8 cellular contexts compared by ENCODE assay signal in the genomic region with DNA sequence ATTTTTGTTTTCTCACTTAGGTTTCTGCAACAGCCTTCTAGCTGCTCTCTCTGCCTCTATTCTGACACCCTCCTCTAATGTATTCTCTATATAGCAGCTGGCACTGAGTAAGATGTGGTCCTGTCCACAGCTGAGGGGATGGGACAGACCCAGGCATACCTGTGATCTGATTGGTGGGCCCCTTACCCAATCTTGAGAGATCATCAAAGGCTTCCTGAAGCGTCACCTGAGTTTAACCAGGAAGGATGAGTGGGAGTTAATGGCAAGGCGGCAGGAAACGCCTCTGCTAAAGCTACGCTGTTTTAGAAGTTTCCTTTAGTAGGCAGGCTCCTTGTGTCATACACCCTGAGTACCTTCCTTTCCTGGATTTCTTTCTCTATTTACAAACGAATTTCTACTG. TPM values are rescaled to one million over a fixed set of nuclear protein-coding genes. Genes with fewer than 3 reads are reported as not detected.
DNase-seq lines count a peak whose midpoint lies in the region; ATAC-seq and TF ChIP-seq lines count a peak whose summit lies in the region.

No MANE protein-coding gene starts in this region.

- in situ Hi-C loops in IMR-90 (cut with MboI; ENCODE audit: low sequenced_read_pairs): no loop called here

- no peak overlapping the region for H3K56ac ChIP-seq in IMR-90 (ENCODE audit: extremely low read depth, insufficient read depth, low read length)

- H3K4me1 ChIP-seq in IMR-90 (ENCODE audit: control insufficient read depth, insufficient read depth, low read length): peaks cover 4% of the 10 kb centered on the region

- peak overlapping the region; percentile 57 for H2BK20ac ChIP-seq in IMR-90 (ENCODE audit: low read depth, low read length)

- no peak for TF ChIP-seq CTCF in IMR-90 (conservative IDR thresholded peaks at IDR 0.05; ENCODE audit: low read depth, low read length)
- no peak for TF ChIP-seq CTCF in natural killer cell (IDR thresholded peaks at IDR 0.05)

- no peaks in the 10 kb centered on the region for H3K9me3 Mint-ChIP-seq in natural killer cell

- H4K5ac ChIP-seq in IMR-90 (ENCODE audit: low read depth, low read length): peak overlapping the region; percentile 11; the same call in 1 of the 2 replicates

- H3K4me2 ChIP-seq in IMR-90 (ENCODE audit: low read depth, low read length): no peak overlapping the region

- H2AK9ac ChIP-seq in IMR-90 (replicated peaks; ENCODE audit: low read depth, low read length, poor library complexity): peak overlapping the region; percentile 44

- H4K20me1 ChIP-seq in IMR-90 (ENCODE audit: insufficient read depth, low read length): no peaks in the 10 kb centered on the region

- peak overlapping the region; percentile 45 for H4K91ac ChIP-seq in IMR-90 (ENCODE audit: insufficient read depth, low read depth, low read length)

- H3K4ac ChIP-seq in IMR-90 (ENCODE audit: low read depth, low read length): peak overlapping the region; percentile 64

- no peaks in the 10 kb centered on the region; the same call in 1 of the 2 replicates for H3K27me3 ChIP-seq in IMR-90 (ENCODE audit: control insufficient read depth, insufficient read depth, low read length)

- BruUV-seq in IMR-90 (replicated peaks; lab: Mats Ljungman, UMichigan): no TSS peak

- peak overlapping the region; percentile 49; the same call in 1 of the 3 replicates for H2BK15ac ChIP-seq in IMR-90 (ENCODE audit: low read depth, low read length)

- H3K4me3 Mint-ChIP-seq in natural killer cell: no peak overlapping the region

- peaks cover 36 to 38% of the 10 kb centered on the region in 2 donors for H3K27me3 Mint-ChIP-seq in natural killer cell (ENCODE audit: low read depth in 2 of 2)

- H2BK120ac ChIP-seq in IMR-90 (ENCODE audit: low read depth, low read length): peak overlapping the region; percentile 76

- dilution Hi-C loops in IMR-90 (cut with HindIII; ENCODE audit: low sequenced_read_pairs, unreplicated experiment): no loop called here

- H3K9ac ChIP-seq in IMR-90 (ENCODE audit: low read depth, low read length): no peak overlapping the region

- peaks cover 8% of the 10 kb centered on the region for H3K9me1 ChIP-seq in IMR-90 (ENCODE audit: insufficient read depth, low read length)

- H3K4me1 Mint-ChIP-seq in natural killer cell: peaks cover 33 to 35% of the 10 kb centered on the region in 2 donors

- TF ChIP-seq RAD21 in IMR-90 (IDR thresholded peaks at IDR 0.05; ENCODE audit: low read length): no peak

- no peak overlapping the region for H2BK5ac ChIP-seq in IMR-90 (ENCODE audit: low read depth, low read length, poor library complexity, severe bottlenecking)

- H3K23ac ChIP-seq in IMR-90 (ENCODE audit: low read depth, low read length): peak overlapping the region; percentile 69; the same call in 1 of the 2 replicates

- peak overlapping the region; percentile 43; the same call in 1 of the 2 replicates for H3K18ac ChIP-seq in IMR-90 (ENCODE audit: low read depth, low read length)

- intact Hi-C loops in IMR-90 (cut with micrococcal nuclease) (no loop called here), natural killer cell (cut with micrococcal nuclease) (no loop called here)

- no peak overlapping the region for H3K4me3 ChIP-seq in IMR-90 (ENCODE audit: insufficient read depth, low read depth, low read length)

- TF ChIP-seq POLR2A in IMR-90 (IDR thresholded peaks at IDR 0.05; ENCODE audit: low read depth, low read length): no peak

- H2AK5ac ChIP-seq in IMR-90 (ENCODE audit: low read depth, low read length): peak overlapping the region; percentile 58; the same call in 1 of the 2 replicates

- peak; percentile 47 for DNase-seq in GDM1 (lab: John Stamatoyannopoulos, UW)
- DNase-seq in IMR-90: no peak
- peak; percentile 63 to 74 for DNase-seq in activated T-cell treated with anti-CD3 and anti-CD28 coated beads, Interleukin-2, amount 50 U/mL, for 48 hours
- no peak for DNase-seq in natural killer cell
- DNase-seq in epidermal melanocyte (ENCODE audit: insufficient read length, low spot score): no peak
- DNase-seq in left lobe of liver (ENCODE audit: low spot score): no peak

- peak overlapping the region in 1 of 2 experiments; percentile 46; a peak in 2 of 4 replicates for H4K8ac ChIP-seq in IMR-90 (ENCODE audit: low read depth in 2 of 2, low read length in 2 of 2)

- H3K27ac ChIP-seq in IMR-90 (ENCODE audit: insufficient read depth, low read length): peak overlapping the region; percentile 15; the same call in 1 of the 2 replicates

- H3K36me3 Mint-ChIP-seq in natural killer cell: no peaks in the 10 kb centered on the region

- peak overlapping the region; percentile 72 for H3K14ac ChIP-seq in IMR-90 (replicated peaks; ENCODE audit: low read depth, low read length)

- CTCF ChIA-PET in IMR-90 (lab: Yijun Ruan, JAX): interaction anchor here (1.3 kb wide), 1 partner anchor 21 kb away, joined by 3 read pairs; no protein-coding TSS in a partner anchor

- no peaks in the 10 kb centered on the region for H3K79me1 ChIP-seq in IMR-90 (ENCODE audit: low read depth in 1 of 2, low read length in 2 of 2)

- WGBS in IMR-90 (ENCODE audit: extremely low coverage in 2 of 2, insufficient read length in 1 of 2), 2 experiments: 0% methylated on average over 1 of the region's 5 CpGs; no CpG with 5 or more reads in 1 of the 2 experiments

- POLR2A ChIA-PET in IMR-90 (lab: Charles Lee; ENCODE audit: unreplicated experiment): interaction anchor here (0.9 kb wide), 1 partner anchor 142 kb away, joined by 3 read pairs; no protein-coding TSS in a partner anchor

- peak overlapping the region in 1 of 2 donors; percentile 41 for H3K27ac Mint-ChIP-seq in natural killer cell

- no peaks in the 10 kb centered on the region for H3K36me3 ChIP-seq in IMR-90 (ENCODE audit: control insufficient read depth, insufficient read depth, low read length)

- ATAC-seq in IMR-90 (ENCODE audit: low read depth) (no peak), natural killer cell (peak in 2 of 3 donors; percentile 58 to 65), GM18520 (IDR thresholded peaks at IDR 0.05; ENCODE audit: unreplicated experiment) (no peak), HG02970 (IDR thresholded peaks at IDR 0.05; ENCODE audit: low FRiP score, unreplicated experiment) (no peak), left lobe of liver (no peak)

- H2AFZ ChIP-seq in IMR-90 (replicated peaks; ENCODE audit: low read length, poor library complexity): peak overlapping the region; percentile 25

- no peaks in the 10 kb centered on the region for H3K9me3 ChIP-seq in IMR-90 (ENCODE audit: control insufficient read depth, insufficient read depth, low read length)

TF ChIP-seq in IMR-90, 13 proteins besides CTCF, POLR2A, EP300 and RAD21:
- TF ChIP-seq FOS (IDR thresholded peaks at IDR 0.05; ENCODE audit: low read depth, low read length) (no peak), SMC3 (IDR thresholded peaks at IDR 0.05; ENCODE audit: low read depth, low read length) (no peak), CHD1 (IDR thresholded peaks at IDR 0.05; ENCODE audit: low read depth, low read length) (no peak), BHLHE40 (IDR thresholded peaks at IDR 0.05; ENCODE audit: low read depth, low read length) (no peak), MAFK (IDR thresholded peaks at IDR 0.05; ENCODE audit: low read depth, low read length) (no peak), MXI1 (IDR thresholded peaks at IDR 0.05; ENCODE audit: borderline replicate concordance, low read depth, low read length) (no peak), NFE2L2 (IDR thresholded peaks at IDR 0.05; ENCODE audit: low read depth, low read length) (no peak), MAZ (IDR thresholded peaks at IDR 0.05; ENCODE audit: borderline replicate concordance, low read depth, low read length) (no peak), RFX5 (IDR thresholded peaks at IDR 0.05; ENCODE audit: low read depth, low read length) (no peak), RCOR1 (IDR thresholded peaks at IDR 0.05; ENCODE audit: insufficient replicate concordance, low read length) (no peak), CEBPB (IDR thresholded peaks at IDR 0.05; ENCODE audit: low read depth, low read length) (no peak)
- TF ChIP-seq, protein P1, sequence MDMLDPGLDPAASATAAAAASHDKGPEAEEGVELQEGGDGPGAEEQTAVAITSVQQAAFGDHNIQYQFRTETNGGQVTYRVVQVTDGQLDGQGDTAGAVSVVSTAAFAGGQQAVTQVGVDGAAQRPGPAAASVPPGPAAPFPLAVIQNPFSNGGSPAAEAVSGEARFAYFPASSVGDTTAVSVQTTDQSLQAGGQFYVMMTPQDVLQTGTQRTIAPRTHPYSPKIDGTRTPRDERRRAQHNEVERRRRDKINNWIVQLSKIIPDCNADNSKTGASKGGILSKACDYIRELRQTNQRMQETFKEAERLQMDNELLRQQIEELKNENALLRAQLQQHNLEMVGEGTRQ (IDR thresholded peaks at IDR 0.05; ENCODE audit: low read depth, low read length): no peak
- TF ChIP-seq, protein P2, sequence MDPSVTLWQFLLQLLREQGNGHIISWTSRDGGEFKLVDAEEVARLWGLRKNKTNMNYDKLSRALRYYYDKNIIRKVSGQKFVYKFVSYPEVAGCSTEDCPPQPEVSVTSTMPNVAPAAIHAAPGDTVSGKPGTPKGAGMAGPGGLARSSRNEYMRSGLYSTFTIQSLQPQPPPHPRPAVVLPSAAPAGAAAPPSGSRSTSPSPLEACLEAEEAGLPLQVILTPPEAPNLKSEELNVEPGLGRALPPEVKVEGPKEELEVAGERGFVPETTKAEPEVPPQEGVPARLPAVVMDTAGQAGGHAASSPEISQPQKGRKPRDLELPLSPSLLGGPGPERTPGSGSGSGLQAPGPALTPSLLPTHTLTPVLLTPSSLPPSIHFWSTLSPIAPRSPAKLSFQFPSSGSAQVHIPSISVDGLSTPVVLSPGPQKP (IDR thresholded peaks at IDR 0.05; ENCODE audit: borderline replicate concordance, low read depth, low read length): no peak

RNA-seq across cellular contexts. Expression of a gene that starts 5.7 kb away (rescaled TPM):
- total RNA-seq in IMR-90 (2012; rRNA removed) (1.6 and 1.7 TPM in 2 replicates), natural killer cell (10 to 100 TPM; 40.0 to 47.9 (median 45.3) TPM), left lobe of liver (7.3 TPM)
- polyA plus RNA-seq in IMR-90 (2012; rRNA removed): 1.8 TPM in 2 replicates
- 0.75 and 1.2 TPM in 2 replicates for polyA plus RNA-seq in IMR-90 (2012; cell fraction: cytosol; rRNA removed)
- 5.9 and 7.2 TPM in 2 replicates for polyA plus RNA-seq in IMR-90 (2012; cell fraction: nucleus; rRNA removed; ENCODE audit: low replicate concordance)

RNA-seq across cellular contexts. Expression of a gene that starts 52.3 kb away (rescaled TPM):
- 57.2 and 66.3 TPM in 2 replicates for total RNA-seq in IMR-90 (2012; rRNA removed)
- polyA plus RNA-seq in IMR-90 (2012; rRNA removed): 111 and 116 TPM in 2 replicates
- 95.7 and 122 TPM in 2 replicates for polyA plus RNA-seq in IMR-90 (2012; cell fraction: cytosol; rRNA removed)
- 37.3 and 50.6 TPM in 2 replicates for polyA plus RNA-seq in IMR-90 (2012; cell fraction: nucleus; rRNA removed; ENCODE audit: low replicate concordance)
- 10 to 100 TPM; 47.6 to 56.8 (median 54.8) TPM for total RNA-seq in natural killer cell
- total RNA-seq in left lobe of liver: 14.7 TPM

Comparison
In these comparisons a context has a peak if more than half of its experiments do, and no peak if none do; other contexts are left out.
1. DNase-seq: peak in GDM1 (single experiment) and activated T-cell treated with anti-CD3 and anti-CD28 coated beads, Interleukin-2, amount 50 U/mL, for 48 hours (2 of 2); none in IMR-90 (single experiment), natural killer cell (single experiment), epidermal melanocyte (single experiment) and left lobe of liver (single experiment).
2. ATAC-seq: peak in natural killer cell (2 of 3); none in IMR-90 (single experiment), GM18520 (single experiment), HG02970 (single experiment) and left lobe of liver (single experiment).